1 cellular context compared by ENCODE assay signal in the genomic region with DNA sequence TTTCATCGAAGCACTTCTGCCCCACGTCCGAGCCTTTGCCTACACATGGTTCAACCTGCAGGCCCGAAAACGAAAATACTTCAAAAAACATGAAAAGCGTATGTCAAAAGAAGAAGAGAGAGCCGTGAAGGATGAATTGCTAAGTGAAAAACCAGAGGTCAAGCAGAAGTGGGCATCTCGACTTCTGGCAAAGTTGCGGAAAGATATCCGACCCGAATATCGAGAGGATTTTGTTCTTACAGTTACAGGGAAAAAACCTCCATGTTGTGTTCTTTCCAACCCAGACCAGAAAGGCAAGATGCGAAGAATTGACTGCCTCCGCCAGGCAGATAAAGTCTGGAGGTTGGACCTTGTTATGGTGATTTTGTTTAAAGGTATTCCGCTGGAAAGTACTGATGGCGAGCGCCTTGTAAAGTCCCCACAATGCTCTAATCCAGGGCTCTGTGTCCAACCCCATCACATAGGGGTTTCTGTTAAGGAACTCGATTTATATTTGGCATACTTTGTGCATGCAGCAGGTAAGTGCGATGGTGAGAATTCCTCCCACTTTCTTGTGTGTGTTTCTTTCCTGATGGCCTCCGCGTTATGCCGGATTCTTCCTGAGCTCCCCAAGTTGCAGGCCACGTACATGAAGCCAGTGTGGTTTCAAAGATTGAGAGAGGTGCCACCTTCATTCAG.
TF ChIP-seq lines count a peak whose summit lies in the region.

No MANE protein-coding gene starts in this region.

TF ChIP-seq in GM23338, 12 proteins besides CTCF, POLR2A, EP300 and RAD21 (continued from another document):
- TF ChIP-seq, protein P1, sequence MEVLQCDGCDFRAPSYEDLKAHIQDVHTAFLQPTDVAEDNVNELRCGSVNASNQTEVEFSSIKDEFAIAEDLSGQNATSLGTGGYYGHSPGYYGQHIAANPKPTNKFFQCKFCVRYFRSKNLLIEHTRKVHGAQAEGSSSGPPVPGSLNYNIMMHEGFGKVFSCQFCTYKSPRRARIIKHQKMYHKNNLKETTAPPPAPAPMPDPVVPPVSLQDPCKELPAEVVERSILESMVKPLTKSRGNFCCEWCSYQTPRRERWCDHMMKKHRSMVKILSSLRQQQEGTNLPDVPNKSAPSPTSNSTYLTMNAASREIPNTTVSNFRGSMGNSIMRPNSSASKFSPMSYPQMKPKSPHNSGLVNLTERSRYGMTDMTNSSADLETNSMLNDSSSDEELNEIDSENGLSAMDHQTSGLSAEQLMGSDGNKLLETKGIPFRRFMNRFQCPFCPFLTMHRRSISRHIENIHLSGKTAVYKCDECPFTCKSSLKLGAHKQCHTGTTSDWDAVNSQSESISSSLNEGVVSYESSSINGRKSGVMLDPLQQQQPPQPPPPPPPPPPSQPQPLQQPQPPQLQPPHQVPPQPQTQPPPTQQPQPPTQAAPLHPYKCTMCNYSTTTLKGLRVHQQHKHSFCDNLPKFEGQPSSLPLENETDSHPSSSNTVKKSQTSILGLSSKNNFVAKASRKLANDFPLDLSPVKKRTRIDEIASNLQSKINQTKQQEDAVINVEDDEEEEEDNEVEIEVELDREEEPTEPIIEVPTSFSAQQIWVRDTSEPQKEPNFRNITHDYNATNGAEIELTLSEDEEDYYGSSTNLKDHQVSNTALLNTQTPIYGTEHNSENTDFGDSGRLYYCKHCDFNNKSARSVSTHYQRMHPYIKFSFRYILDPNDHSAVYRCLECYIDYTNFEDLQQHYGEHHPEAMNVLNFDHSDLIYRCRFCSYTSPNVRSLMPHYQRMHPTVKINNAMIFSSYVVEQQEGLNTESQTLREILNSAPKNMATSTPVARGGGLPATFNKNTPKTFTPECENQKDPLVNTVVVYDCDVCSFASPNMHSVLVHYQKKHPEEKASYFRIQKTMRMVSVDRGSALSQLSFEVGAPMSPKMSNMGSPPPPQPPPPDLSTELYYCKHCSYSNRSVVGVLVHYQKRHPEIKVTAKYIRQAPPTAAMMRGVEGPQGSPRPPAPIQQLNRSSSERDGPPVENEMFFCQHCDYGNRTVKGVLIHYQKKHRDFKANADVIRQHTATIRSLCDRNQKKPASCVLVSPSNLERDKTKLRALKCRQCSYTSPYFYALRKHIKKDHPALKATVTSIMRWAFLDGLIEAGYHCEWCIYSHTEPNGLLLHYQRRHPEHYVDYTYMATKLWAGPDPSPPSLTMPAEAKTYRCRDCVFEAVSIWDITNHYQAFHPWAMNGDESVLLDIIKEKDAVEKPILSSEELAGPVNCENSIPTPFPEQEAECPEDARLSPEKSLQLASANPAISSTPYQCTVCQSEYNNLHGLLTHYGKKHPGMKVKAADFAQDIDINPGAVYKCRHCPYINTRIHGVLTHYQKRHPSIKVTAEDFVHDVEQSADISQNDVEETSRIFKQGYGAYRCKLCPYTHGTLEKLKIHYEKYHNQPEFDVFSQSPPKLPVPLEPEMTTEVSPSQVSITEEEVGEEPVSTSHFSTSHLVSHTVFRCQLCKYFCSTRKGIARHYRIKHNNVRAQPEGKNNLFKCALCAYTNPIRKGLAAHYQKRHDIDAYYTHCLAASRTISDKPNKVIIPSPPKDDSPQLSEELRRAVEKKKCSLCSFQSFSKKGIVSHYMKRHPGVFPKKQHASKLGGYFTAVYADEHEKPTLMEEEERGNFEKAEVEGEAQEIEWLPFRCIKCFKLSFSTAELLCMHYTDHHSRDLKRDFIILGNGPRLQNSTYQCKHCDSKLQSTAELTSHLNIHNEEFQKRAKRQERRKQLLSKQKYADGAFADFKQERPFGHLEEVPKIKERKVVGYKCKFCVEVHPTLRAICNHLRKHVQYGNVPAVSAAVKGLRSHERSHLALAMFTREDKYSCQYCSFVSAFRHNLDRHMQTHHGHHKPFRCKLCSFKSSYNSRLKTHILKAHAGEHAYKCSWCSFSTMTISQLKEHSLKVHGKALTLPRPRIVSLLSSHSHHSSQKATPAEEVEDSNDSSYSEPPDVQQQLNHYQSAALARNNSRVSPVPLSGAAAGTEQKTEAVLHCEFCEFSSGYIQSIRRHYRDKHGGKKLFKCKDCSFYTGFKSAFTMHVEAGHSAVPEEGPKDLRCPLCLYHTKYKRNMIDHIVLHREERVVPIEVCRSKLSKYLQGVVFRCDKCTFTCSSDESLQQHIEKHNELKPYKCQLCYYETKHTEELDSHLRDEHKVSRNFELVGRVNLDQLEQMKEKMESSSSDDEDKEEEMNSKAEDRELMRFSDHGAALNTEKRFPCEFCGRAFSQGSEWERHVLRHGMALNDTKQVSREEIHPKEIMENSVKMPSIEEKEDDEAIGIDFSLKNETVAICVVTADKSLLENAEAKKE (CRISPR knock-in tag; IDR thresholded peaks at IDR 0.05): no peak
- TF ChIP-seq, protein P2, sequence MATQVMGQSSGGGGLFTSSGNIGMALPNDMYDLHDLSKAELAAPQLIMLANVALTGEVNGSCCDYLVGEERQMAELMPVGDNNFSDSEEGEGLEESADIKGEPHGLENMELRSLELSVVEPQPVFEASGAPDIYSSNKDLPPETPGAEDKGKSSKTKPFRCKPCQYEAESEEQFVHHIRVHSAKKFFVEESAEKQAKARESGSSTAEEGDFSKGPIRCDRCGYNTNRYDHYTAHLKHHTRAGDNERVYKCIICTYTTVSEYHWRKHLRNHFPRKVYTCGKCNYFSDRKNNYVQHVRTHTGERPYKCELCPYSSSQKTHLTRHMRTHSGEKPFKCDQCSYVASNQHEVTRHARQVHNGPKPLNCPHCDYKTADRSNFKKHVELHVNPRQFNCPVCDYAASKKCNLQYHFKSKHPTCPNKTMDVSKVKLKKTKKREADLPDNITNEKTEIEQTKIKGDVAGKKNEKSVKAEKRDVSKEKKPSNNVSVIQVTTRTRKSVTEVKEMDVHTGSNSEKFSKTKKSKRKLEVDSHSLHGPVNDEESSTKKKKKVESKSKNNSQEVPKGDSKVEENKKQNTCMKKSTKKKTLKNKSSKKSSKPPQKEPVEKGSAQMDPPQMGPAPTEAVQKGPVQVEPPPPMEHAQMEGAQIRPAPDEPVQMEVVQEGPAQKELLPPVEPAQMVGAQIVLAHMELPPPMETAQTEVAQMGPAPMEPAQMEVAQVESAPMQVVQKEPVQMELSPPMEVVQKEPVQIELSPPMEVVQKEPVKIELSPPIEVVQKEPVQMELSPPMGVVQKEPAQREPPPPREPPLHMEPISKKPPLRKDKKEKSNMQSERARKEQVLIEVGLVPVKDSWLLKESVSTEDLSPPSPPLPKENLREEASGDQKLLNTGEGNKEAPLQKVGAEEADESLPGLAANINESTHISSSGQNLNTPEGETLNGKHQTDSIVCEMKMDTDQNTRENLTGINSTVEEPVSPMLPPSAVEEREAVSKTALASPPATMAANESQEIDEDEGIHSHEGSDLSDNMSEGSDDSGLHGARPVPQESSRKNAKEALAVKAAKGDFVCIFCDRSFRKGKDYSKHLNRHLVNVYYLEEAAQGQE (IDR thresholded peaks at IDR 0.05; ENCODE audit: unreplicated experiment): no peak
- TF ChIP-seq POLR2AphosphoS5 (IDR thresholded peaks at IDR 0.05; ENCODE audit: low read depth) (no peak), NANOG (IDR thresholded peaks at IDR 0.05; ENCODE audit: borderline replicate concordance) (no peak)
